In genomic region chr9:98056403-98057094, GRCh38 we compare ENCODE assay signal across 8 cellular contexts. TPM values are rescaled to one million over a fixed set of nuclear protein-coding genes. Genes with fewer than 3 reads are reported as not detected.
A peak's percentile ranks its signal among the peaks of the same experiment; 100 is the strongest.
DNase-seq lines count a peak whose midpoint lies in the region; ATAC-seq, FAIRE-seq and TF ChIP-seq lines count a peak whose summit lies in the region.

TSS of gene NANS (plus strand) at chr9:98056732. CDS start at chr9:98056809, 77 bp downstream.

- POLR2A ChIA-PET in WTC11 (lab: Charles Lee): interaction anchor here (1.2 to 1.6 kb wide), 3 partner anchors 11 to 199 kb away, joined by 3 to 5 read pairs (median 5); partner anchors contain the start of gene TBC1D2

- peak within 1 kb of the TSS; percentile 89 for H3K4me3 Mint-ChIP-seq in WTC11

- no peaks in the 10 kb centered on the region for H3K4me1 Mint-ChIP-seq in WTC11

- H3K27me3 Mint-ChIP-seq in WTC11 (ENCODE audit: low read depth): peaks cover 24% of the 10 kb centered on the region

- H3K27ac ChIP-seq in small intestine (ENCODE audit: low read depth in 1 of 2, low read length in 1 of 2): peak within 1 kb of the TSS; percentile 90 to 98

- CTCF ChIA-PET in WTC11 (lab: Charles Lee): interaction anchor here (0.6 to 3.1 kb wide), 13 partner anchors 9 to 207 kb away, joined by 3 to 19 read pairs (median 5); partner anchors contain the start of genes TBC1D2 and TRMO

- ATAC-seq in GM18909 (IDR thresholded peaks at IDR 0.05; ENCODE audit: poor library complexity, unreplicated experiment) (peak; percentile 95), HG03159 (IDR thresholded peaks at IDR 0.05; ENCODE audit: unreplicated experiment) (peak; percentile 94), WTC11 (peak; percentile 94)

- H3K9me3 Mint-ChIP-seq in WTC11: no peaks in the 10 kb centered on the region

- H3K9me3 ChIP-seq in small intestine (ENCODE audit: control insufficient read depth, low read depth): no peaks in the 10 kb centered on the region

- peaks cover 6% of the 10 kb centered on the region for H3K36me3 Mint-ChIP-seq in WTC11

- H3K4me3 ChIP-seq in bronchial epithelial cell (ENCODE audit: low read depth, low read length) (peak within 1 kb of the TSS; percentile 89), small intestine (ENCODE audit: low read depth in 1 of 2, low read length in 2 of 2) (peak within 1 kb of the TSS; percentile 86 to 98)

- WGBS in small intestine, 3 donors: 1% methylated on average over 40 to 72 of the region's 72 CpGs

- TF ChIP-seq CTCF in WTC11 (IDR thresholded peaks at IDR 0.05) (no peak), bronchial epithelial cell (IDR thresholded peaks at IDR 0.05; ENCODE audit: insufficient read depth, low read length, severe bottlenecking) (no peak)

- H3K27ac Mint-ChIP-seq in WTC11: peak within 1 kb of the TSS; percentile 57; the same call in 1 of the 2 replicates

- H3K27me3 ChIP-seq in bronchial epithelial cell (ENCODE audit: control insufficient read depth, insufficient read depth, low read length): no peaks in the 10 kb centered on the region
- no peaks in the 10 kb centered on the region for H3K27me3 ChIP-seq in small intestine (ENCODE audit: control insufficient read depth in 2 of 2, insufficient read depth in 2 of 2, low read length in 2 of 2)

- H3K36me3 ChIP-seq in bronchial epithelial cell (ENCODE audit: control insufficient read depth, insufficient read depth, low read length) (peaks cover 5% of the 10 kb centered on the region), small intestine (ENCODE audit: control insufficient read depth in 2 of 2, insufficient read depth in 2 of 2, low read length in 2 of 2) (peaks cover 0 to 4% of the 10 kb centered on the region in 2 donors)

- DNase-seq in AG08395 (ENCODE audit: low spot score): peak; percentile 97
- peak; percentile 97 for DNase-seq in NCI-H226
- DNase-seq in WTC11 (ENCODE audit: low spot score): peak; percentile 91
- DNase-seq in bronchial epithelial cell (ENCODE audit: low read depth): peak; percentile 91
- DNase-seq in iPS-NIHi11 (ENCODE audit: low spot score): peak; percentile 99
- DNase-seq in small intestine: peak; percentile 94

- FAIRE-seq in bronchial epithelial cell (lab: Jason Lieb, UNC) (no peak), small intestine (lab: Jason Lieb, UNC) (no peak)

- peaks cover 2 to 5% of the 10 kb centered on the region in 2 donors for H3K4me1 ChIP-seq in small intestine (ENCODE audit: control insufficient read depth in 2 of 2, insufficient read depth in 1 of 2, low read depth in 1 of 2, low read length in 1 of 2)

TF ChIP-seq in WTC11, 78 proteins besides CTCF, POLR2A, EP300 and RAD21 (continues in another document):
- TF ChIP-seq ESRRA (CRISPR knock-in tag; IDR thresholded peaks at IDR 0.05; ENCODE audit: borderline replicate concordance): 0 out of 2 replicates have a peak, but pooled peaks have one; percentile 70
- TF ChIP-seq ZSCAN18 (CRISPR knock-in tag; IDR thresholded peaks at IDR 0.05): no peak
- peak; percentile 74 for TF ChIP-seq ETV6 (CRISPR knock-in tag; IDR thresholded peaks at IDR 0.05)
- TF ChIP-seq, protein P1, sequence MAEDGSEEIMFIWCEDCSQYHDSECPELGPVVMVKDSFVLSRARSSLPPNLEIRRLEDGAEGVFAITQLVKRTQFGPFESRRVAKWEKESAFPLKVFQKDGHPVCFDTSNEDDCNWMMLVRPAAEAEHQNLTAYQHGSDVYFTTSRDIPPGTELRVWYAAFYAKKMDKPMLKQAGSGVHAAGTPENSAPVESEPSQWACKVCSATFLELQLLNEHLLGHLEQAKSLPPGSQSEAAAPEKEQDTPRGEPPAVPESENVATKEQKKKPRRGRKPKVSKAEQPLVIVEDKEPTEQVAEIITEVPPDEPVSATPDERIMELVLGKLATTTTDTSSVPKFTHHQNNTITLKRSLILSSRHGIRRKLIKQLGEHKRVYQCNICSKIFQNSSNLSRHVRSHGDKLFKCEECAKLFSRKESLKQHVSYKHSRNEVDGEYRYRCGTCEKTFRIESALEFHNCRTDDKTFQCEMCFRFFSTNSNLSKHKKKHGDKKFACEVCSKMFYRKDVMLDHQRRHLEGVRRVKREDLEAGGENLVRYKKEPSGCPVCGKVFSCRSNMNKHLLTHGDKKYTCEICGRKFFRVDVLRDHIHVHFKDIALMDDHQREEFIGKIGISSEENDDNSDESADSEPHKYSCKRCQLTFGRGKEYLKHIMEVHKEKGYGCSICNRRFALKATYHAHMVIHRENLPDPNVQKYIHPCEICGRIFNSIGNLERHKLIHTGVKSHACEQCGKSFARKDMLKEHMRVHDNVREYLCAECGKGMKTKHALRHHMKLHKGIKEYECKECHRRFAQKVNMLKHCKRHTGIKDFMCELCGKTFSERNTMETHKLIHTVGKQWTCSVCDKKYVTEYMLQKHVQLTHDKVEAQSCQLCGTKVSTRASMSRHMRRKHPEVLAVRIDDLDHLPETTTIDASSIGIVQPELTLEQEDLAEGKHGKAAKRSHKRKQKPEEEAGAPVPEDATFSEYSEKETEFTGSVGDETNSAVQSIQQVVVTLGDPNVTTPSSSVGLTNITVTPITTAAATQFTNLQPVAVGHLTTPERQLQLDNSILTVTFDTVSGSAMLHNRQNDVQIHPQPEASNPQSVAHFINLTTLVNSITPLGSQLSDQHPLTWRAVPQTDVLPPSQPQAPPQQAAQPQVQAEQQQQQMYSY (CRISPR knock-in tag; IDR thresholded peaks at IDR 0.05): no peak
- no peak for TF ChIP-seq IRF2 (CRISPR knock-in tag; IDR thresholded peaks at IDR 0.05; ENCODE audit: borderline replicate concordance, low read depth)
- peak; percentile 81; the same call in 1 of the 2 replicates for TF ChIP-seq FOXP1 (CRISPR knock-in tag; IDR thresholded peaks at IDR 0.05; ENCODE audit: borderline replicate concordance)
- peak; percentile 32; the same call in 1 of the 2 replicates for TF ChIP-seq CREM (CRISPR knock-in tag; IDR thresholded peaks at IDR 0.05)
- TF ChIP-seq MAX (CRISPR knock-in tag; IDR thresholded peaks at IDR 0.05): peak; percentile 59; the same call in 1 of the 2 replicates
- TF ChIP-seq ZMAT4 (CRISPR knock-in tag; IDR thresholded peaks at IDR 0.05): no peak
- peak; percentile 66 for TF ChIP-seq SP1 (CRISPR knock-in tag; conservative IDR thresholded peaks at IDR 0.05)
- TF ChIP-seq ZBTB43 (CRISPR knock-in tag; IDR thresholded peaks at IDR 0.05): peak; percentile 48; the same call in 1 of the 2 replicates
- TF ChIP-seq, protein P2, sequence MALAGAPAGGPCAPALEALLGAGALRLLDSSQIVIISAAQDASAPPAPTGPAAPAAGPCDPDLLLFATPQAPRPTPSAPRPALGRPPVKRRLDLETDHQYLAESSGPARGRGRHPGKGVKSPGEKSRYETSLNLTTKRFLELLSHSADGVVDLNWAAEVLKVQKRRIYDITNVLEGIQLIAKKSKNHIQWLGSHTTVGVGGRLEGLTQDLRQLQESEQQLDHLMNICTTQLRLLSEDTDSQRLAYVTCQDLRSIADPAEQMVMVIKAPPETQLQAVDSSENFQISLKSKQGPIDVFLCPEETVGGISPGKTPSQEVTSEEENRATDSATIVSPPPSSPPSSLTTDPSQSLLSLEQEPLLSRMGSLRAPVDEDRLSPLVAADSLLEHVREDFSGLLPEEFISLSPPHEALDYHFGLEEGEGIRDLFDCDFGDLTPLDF (CRISPR knock-in tag; IDR thresholded peaks at IDR 0.05): no peak
- TF ChIP-seq, protein P3, sequence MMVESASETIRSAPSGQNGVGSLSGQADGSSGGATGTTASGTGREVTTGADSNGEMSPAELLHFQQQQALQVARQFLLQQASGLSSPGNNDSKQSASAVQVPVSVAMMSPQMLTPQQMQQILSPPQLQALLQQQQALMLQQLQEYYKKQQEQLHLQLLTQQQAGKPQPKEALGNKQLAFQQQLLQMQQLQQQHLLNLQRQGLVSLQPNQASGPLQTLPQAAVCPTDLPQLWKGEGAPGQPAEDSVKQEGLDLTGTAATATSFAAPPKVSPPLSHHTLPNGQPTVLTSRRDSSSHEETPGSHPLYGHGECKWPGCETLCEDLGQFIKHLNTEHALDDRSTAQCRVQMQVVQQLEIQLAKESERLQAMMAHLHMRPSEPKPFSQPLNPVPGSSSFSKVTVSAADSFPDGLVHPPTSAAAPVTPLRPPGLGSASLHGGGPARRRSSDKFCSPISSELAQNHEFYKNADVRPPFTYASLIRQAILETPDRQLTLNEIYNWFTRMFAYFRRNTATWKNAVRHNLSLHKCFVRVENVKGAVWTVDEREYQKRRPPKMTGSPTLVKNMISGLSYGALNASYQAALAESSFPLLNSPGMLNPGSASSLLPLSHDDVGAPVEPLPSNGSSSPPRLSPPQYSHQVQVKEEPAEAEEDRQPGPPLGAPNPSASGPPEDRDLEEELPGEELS (CRISPR knock-in tag; IDR thresholded peaks at IDR 0.05): no peak; the same call in 1 of the 2 replicates

RNA-seq across cellular contexts. Expression of gene NANS, which starts in this region (rescaled TPM):
- total RNA-seq in WTC11 (2021): 57.9 to 66.7 TPM (median 61.3 TPM) in 3 replicates
- total RNA-seq in bronchial epithelial cell: 98.8 and 118 TPM in 2 replicates
- polyA plus RNA-seq in small intestine: 100 to 1,000 TPM in 1 of 3 donors, 10 to 100 TPM in 2; 57.0 to 120 (median 68.9) TPM

Comparison
In these comparisons a context has a peak if more than half of its experiments do, and no peak if none do; other contexts are left out.
1. Peak in every context shown above with its lines: DNase-seq, ATAC-seq, H3K4me3 ChIP-seq and H3K27ac ChIP-seq.